In the genomic region with DNA sequence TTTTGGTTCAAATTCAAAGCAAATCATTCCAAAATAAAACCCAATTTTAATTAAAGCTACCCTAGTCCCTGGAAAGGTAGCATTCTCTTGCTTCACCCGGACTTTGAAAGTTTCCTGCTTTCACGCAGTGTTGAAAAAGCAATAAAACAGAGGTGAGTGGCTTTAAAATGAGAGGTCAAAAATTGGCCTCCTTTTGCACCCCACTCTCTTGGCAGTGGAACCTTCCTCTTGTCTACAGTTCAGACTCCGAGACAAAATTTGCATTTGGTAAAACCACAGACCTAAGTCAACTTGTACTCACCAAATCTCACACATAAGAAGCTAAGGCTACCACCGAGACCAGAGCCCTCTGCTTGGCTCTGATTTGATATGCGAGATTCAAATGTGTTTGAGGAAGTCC, we compare ENCODE assay signal across 1 cellular context.
TF ChIP-seq lines count a peak whose summit lies in the region.

No MANE protein-coding gene starts in this region.

TF ChIP-seq in GM23338, 12 proteins besides CTCF, POLR2A, EP300 and RAD21 (continued from another document):
- TF ChIP-seq, protein P1, sequence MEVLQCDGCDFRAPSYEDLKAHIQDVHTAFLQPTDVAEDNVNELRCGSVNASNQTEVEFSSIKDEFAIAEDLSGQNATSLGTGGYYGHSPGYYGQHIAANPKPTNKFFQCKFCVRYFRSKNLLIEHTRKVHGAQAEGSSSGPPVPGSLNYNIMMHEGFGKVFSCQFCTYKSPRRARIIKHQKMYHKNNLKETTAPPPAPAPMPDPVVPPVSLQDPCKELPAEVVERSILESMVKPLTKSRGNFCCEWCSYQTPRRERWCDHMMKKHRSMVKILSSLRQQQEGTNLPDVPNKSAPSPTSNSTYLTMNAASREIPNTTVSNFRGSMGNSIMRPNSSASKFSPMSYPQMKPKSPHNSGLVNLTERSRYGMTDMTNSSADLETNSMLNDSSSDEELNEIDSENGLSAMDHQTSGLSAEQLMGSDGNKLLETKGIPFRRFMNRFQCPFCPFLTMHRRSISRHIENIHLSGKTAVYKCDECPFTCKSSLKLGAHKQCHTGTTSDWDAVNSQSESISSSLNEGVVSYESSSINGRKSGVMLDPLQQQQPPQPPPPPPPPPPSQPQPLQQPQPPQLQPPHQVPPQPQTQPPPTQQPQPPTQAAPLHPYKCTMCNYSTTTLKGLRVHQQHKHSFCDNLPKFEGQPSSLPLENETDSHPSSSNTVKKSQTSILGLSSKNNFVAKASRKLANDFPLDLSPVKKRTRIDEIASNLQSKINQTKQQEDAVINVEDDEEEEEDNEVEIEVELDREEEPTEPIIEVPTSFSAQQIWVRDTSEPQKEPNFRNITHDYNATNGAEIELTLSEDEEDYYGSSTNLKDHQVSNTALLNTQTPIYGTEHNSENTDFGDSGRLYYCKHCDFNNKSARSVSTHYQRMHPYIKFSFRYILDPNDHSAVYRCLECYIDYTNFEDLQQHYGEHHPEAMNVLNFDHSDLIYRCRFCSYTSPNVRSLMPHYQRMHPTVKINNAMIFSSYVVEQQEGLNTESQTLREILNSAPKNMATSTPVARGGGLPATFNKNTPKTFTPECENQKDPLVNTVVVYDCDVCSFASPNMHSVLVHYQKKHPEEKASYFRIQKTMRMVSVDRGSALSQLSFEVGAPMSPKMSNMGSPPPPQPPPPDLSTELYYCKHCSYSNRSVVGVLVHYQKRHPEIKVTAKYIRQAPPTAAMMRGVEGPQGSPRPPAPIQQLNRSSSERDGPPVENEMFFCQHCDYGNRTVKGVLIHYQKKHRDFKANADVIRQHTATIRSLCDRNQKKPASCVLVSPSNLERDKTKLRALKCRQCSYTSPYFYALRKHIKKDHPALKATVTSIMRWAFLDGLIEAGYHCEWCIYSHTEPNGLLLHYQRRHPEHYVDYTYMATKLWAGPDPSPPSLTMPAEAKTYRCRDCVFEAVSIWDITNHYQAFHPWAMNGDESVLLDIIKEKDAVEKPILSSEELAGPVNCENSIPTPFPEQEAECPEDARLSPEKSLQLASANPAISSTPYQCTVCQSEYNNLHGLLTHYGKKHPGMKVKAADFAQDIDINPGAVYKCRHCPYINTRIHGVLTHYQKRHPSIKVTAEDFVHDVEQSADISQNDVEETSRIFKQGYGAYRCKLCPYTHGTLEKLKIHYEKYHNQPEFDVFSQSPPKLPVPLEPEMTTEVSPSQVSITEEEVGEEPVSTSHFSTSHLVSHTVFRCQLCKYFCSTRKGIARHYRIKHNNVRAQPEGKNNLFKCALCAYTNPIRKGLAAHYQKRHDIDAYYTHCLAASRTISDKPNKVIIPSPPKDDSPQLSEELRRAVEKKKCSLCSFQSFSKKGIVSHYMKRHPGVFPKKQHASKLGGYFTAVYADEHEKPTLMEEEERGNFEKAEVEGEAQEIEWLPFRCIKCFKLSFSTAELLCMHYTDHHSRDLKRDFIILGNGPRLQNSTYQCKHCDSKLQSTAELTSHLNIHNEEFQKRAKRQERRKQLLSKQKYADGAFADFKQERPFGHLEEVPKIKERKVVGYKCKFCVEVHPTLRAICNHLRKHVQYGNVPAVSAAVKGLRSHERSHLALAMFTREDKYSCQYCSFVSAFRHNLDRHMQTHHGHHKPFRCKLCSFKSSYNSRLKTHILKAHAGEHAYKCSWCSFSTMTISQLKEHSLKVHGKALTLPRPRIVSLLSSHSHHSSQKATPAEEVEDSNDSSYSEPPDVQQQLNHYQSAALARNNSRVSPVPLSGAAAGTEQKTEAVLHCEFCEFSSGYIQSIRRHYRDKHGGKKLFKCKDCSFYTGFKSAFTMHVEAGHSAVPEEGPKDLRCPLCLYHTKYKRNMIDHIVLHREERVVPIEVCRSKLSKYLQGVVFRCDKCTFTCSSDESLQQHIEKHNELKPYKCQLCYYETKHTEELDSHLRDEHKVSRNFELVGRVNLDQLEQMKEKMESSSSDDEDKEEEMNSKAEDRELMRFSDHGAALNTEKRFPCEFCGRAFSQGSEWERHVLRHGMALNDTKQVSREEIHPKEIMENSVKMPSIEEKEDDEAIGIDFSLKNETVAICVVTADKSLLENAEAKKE (CRISPR knock-in tag; IDR thresholded peaks at IDR 0.05): no peak
- TF ChIP-seq STAT1 (IDR thresholded peaks at IDR 0.05; ENCODE audit: unreplicated experiment) (no peak), POLR2AphosphoS5 (IDR thresholded peaks at IDR 0.05; ENCODE audit: low read depth) (no peak), ZNF331 (CRISPR knock-in tag; IDR thresholded peaks at IDR 0.05; ENCODE audit: low read depth) (no peak)
- TF ChIP-seq, protein P2, sequence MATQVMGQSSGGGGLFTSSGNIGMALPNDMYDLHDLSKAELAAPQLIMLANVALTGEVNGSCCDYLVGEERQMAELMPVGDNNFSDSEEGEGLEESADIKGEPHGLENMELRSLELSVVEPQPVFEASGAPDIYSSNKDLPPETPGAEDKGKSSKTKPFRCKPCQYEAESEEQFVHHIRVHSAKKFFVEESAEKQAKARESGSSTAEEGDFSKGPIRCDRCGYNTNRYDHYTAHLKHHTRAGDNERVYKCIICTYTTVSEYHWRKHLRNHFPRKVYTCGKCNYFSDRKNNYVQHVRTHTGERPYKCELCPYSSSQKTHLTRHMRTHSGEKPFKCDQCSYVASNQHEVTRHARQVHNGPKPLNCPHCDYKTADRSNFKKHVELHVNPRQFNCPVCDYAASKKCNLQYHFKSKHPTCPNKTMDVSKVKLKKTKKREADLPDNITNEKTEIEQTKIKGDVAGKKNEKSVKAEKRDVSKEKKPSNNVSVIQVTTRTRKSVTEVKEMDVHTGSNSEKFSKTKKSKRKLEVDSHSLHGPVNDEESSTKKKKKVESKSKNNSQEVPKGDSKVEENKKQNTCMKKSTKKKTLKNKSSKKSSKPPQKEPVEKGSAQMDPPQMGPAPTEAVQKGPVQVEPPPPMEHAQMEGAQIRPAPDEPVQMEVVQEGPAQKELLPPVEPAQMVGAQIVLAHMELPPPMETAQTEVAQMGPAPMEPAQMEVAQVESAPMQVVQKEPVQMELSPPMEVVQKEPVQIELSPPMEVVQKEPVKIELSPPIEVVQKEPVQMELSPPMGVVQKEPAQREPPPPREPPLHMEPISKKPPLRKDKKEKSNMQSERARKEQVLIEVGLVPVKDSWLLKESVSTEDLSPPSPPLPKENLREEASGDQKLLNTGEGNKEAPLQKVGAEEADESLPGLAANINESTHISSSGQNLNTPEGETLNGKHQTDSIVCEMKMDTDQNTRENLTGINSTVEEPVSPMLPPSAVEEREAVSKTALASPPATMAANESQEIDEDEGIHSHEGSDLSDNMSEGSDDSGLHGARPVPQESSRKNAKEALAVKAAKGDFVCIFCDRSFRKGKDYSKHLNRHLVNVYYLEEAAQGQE (IDR thresholded peaks at IDR 0.05; ENCODE audit: unreplicated experiment): no peak
- TF ChIP-seq, protein P3, sequence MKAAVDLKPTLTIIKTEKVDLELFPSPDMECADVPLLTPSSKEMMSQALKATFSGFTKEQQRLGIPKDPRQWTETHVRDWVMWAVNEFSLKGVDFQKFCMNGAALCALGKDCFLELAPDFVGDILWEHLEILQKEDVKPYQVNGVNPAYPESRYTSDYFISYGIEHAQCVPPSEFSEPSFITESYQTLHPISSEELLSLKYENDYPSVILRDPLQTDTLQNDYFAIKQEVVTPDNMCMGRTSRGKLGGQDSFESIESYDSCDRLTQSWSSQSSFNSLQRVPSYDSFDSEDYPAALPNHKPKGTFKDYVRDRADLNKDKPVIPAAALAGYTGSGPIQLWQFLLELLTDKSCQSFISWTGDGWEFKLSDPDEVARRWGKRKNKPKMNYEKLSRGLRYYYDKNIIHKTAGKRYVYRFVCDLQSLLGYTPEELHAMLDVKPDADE (IDR thresholded peaks at IDR 0.05): no peak
